Comparison of ENCODE assay signal across 8 cellular contexts in genomic region chr18:76349067-76349715, GRCh38.
DNase-seq lines count a peak whose midpoint lies in the region; ATAC-seq and TF ChIP-seq lines count a peak whose summit lies in the region.

No MANE protein-coding gene starts in this region.

- DNase-seq in CD1c-positive myeloid dendritic cell (ENCODE audit: extremely low spot score) (peak; percentile 75), Karpas-422 (peak; percentile 95), PC-9 (peak; percentile 44 to 54), fibroblast of the aortic adventitia (ENCODE audit: low read depth) (peak; percentile 79), non-pigmented ciliary epithelial cell (ENCODE audit: low read depth) (peak; percentile 15), testis (peak; percentile 88)
- peak; percentile 62 to 68 for DNase-seq in activated T-cell treated with anti-CD3 and anti-CD28 coated beads, Interleukin-2, amount 50 U/mL, for 72 hours

- H3K4me2 ChIP-seq in Karpas-422 (ENCODE audit: low read depth, low read length, poor library complexity, severe bottlenecking) (peak overlapping the region; percentile 2), PC-9 (peak overlapping the region; percentile 76)

- TF ChIP-seq CTCF in PC-9 (conservative IDR thresholded peaks at IDR 0.05) (peak; percentile 97), fibroblast of the aortic adventitia (IDR thresholded peaks at IDR 0.05; ENCODE audit: insufficient read depth, low read length) (peak; percentile 90), testis (IDR thresholded peaks at IDR 0.05) (peak; percentile 75 to 95 (median 90))

- H3K27ac Mint-ChIP-seq in activated T-cell treated with anti-CD3 and anti-CD28 coated beads, Interleukin-2, amount 50 U/mL, for 72 hours = peak overlapping the region; percentile 87

- H4K20me1 ChIP-seq in Karpas-422 (ENCODE audit: insufficient read depth, low read depth, low read length) (peaks cover 9% of the 10 kb centered on the region; the same call in 1 of the 2 replicates), PC-9 (ENCODE audit: insufficient read depth) (no peaks in the 10 kb centered on the region)

- ATAC-seq in GM19452 (IDR thresholded peaks at IDR 0.05; ENCODE audit: unreplicated experiment) = peak; percentile 74
- ATAC-seq in activated T-cell treated with anti-CD3 and anti-CD28 coated beads, Interleukin-2, amount 50 U/mL, for 72 hours (replicated peaks in 1 of 2) = peak; percentile 46 to 50

- H3K9me2 ChIP-seq in Karpas-422 (replicated peaks; ENCODE audit: insufficient read depth, low read length) (no peaks in the 10 kb centered on the region), PC-9 (ENCODE audit: insufficient read depth) (no peaks in the 10 kb centered on the region)

- H3K27me3 Mint-ChIP-seq in activated T-cell treated with anti-CD3 and anti-CD28 coated beads, Interleukin-2, amount 50 U/mL, for 72 hours (ENCODE audit: low read depth) = peaks cover 10% of the 10 kb centered on the region

- H3K4me3 ChIP-seq in Karpas-422 (ENCODE audit: low read length) (no peak overlapping the region), PC-9 (peak overlapping the region; percentile 37; the same call in 1 of the 2 replicates), fibroblast of the aortic adventitia (ENCODE audit: low read depth, low read length) (peak overlapping the region; percentile 35), testis (no peak overlapping the region)

- H3K36me3 ChIP-seq in Karpas-422 (ENCODE audit: insufficient read depth, low read length) = peaks cover 4% of the 10 kb centered on the region
- H3K36me3 ChIP-seq in PC-9 (ENCODE audit: low read depth) = no peaks in the 10 kb centered on the region
- H3K36me3 ChIP-seq in testis (ENCODE audit: low read depth, missing control alignments) = no peaks in the 10 kb centered on the region

- intact Hi-C loops in PC-9 (cut with micrococcal nuclease; ENCODE audit: unreplicated experiment) = loop anchor here (5.0 to 10.0 kb wide), 2 partner anchors 1694 to 1997 kb away; no protein-coding TSS in a partner anchor
- intact Hi-C loops in testis (cut with DNase I; ENCODE audit: low total_unique reads) = no loop called here

- H3K79me2 ChIP-seq in Karpas-422 (ENCODE audit: low read length) (no peaks in the 10 kb centered on the region), PC-9 (ENCODE audit: low read depth) (no peaks in the 10 kb centered on the region)

- H2AFZ ChIP-seq in Karpas-422 (ENCODE audit: low read length) (no peak overlapping the region), PC-9 (peak overlapping the region; percentile 68)

- POLR2A ChIA-PET in PC-9 (lab: Charles Lee; ENCODE audit: unreplicated experiment) = no interaction called here

- H3K27ac ChIP-seq in Karpas-422 (ENCODE audit: low read length) = no peak overlapping the region
- H3K27ac ChIP-seq in PC-9 = no peak overlapping the region
- H3K27ac ChIP-seq in testis = no peak overlapping the region

- H3K27me3 ChIP-seq in Karpas-422 (ENCODE audit: low read length) (no peaks in the 10 kb centered on the region), PC-9 (ENCODE audit: insufficient read depth, low read depth) (no peaks in the 10 kb centered on the region), testis (no peaks in the 10 kb centered on the region)

- no TSS peak for BruUV-seq in PC-9 (replicated peaks; lab: Mats Ljungman, UMichigan)

- H3K4me1 ChIP-seq in Karpas-422 (ENCODE audit: low read length) (peaks cover 4% of the 10 kb centered on the region; the same call in 1 of the 2 replicates), PC-9 (replicated peaks; ENCODE audit: insufficient read depth) (no peaks in the 10 kb centered on the region), testis (peaks cover 6% of the 10 kb centered on the region)

- H3K4me3 Mint-ChIP-seq in activated T-cell treated with anti-CD3 and anti-CD28 coated beads, Interleukin-2, amount 50 U/mL, for 72 hours = peak overlapping the region; percentile 73

- H3F3A ChIP-seq in PC-9 (ENCODE audit: insufficient read depth, low read depth) = no peaks in the 10 kb centered on the region

- H3K9me3 ChIP-seq in Karpas-422 (ENCODE audit: low read length) = no peaks in the 10 kb centered on the region
- no peaks in the 10 kb centered on the region for H3K9me3 ChIP-seq in PC-9 (ENCODE audit: insufficient read depth, low read depth)
- no peaks in the 10 kb centered on the region for H3K9me3 ChIP-seq in testis

- 24 to 31% methylated on average over 23 to 29 of the region's 29 CpGs for WGBS in testis, 2 donors

- CTCF ChIA-PET in PC-9 (lab: Charles Lee) = no interaction called here

- H3K9ac ChIP-seq in Karpas-422 (ENCODE audit: low read length) = no peak overlapping the region

- no peak for TF ChIP-seq POLR2A in testis (IDR thresholded peaks at IDR 0.05)

- peaks cover 0 to 8% of the 10 kb centered on the region in 2 donors for H3K36me3 Mint-ChIP-seq in activated T-cell treated with anti-CD3 and anti-CD28 coated beads, Interleukin-2, amount 50 U/mL, for 72 hours (ENCODE audit: insufficient read depth in 2 of 2)

- peaks cover 10% of the 10 kb centered on the region for H3K4me1 Mint-ChIP-seq in activated T-cell treated with anti-CD3 and anti-CD28 coated beads, Interleukin-2, amount 50 U/mL, for 72 hours (ENCODE audit: low read depth)

- H3K9me3 Mint-ChIP-seq in activated T-cell treated with anti-CD3 and anti-CD28 coated beads, Interleukin-2, amount 50 U/mL, for 72 hours = peaks cover 1 to 3% of the 10 kb centered on the region in 2 donors

Comparison
In these comparisons a context has a peak if more than half of its experiments do, and no peak if none do; other contexts are left out.
1. DNase-seq: peak in every context shown above with its lines; median percentile 95 in Karpas-422; 88 in testis; 79 in fibroblast of the aortic adventitia; 75 in CD1c-positive myeloid dendritic cell; 65 in activated T-cell treated with anti-CD3 and anti-CD28 coated beads, Interleukin-2, amount 50 U/mL, for 72 hours; 49 in PC-9; 15 in non-pigmented ciliary epithelial cell.
2. H3K4me3 ChIP-seq: peak in PC-9 (single experiment) and fibroblast of the aortic adventitia (single experiment); none in Karpas-422 (single experiment) and testis (0 of 2).
3. Peak in every context shown above with its lines, with median percentiles within 50 percentile points of each other: CTCF ChIP-seq.